2 cellular contexts compared by ENCODE assay signal in genomic region chr20:3093861-3094361, GRCh38.
A peak's percentile ranks its signal among the peaks of the same experiment; 100 is the strongest.
TF ChIP-seq lines count a peak whose summit lies in the region.

No MANE protein-coding gene starts in this region.

TF ChIP-seq in liver, 16 proteins besides CTCF, POLR2A, EP300 and RAD21:
- TF ChIP-seq TAF1 (conservative IDR thresholded peaks at IDR 0.05) (no peak), SP1 (IDR thresholded peaks at IDR 0.05) (no peak), GABPA (IDR thresholded peaks at IDR 0.05 in 1 of 2, conservative IDR thresholded peaks at IDR 0.05 in 1 of 2) (no peak), NR2F2 (IDR thresholded peaks at IDR 0.05) (peak; percentile 27), ZBTB33 (IDR thresholded peaks at IDR 0.05) (no peak)
TF ChIP-seq in liver: peak in this region for 1.

TF ChIP-seq in HepG2, 621 proteins besides CTCF, POLR2A, EP300 and RAD21:
- no peak for TF ChIP-seq CBX1 (IDR thresholded peaks at IDR 0.05; ENCODE audit: low read depth)
- TF ChIP-seq ZNF740 (CRISPR knock-in tag; IDR thresholded peaks at IDR 0.05) = no peak
- TF ChIP-seq ZNF710 (CRISPR knock-in tag; IDR thresholded peaks at IDR 0.05; ENCODE audit: borderline replicate concordance) = no peak
- no peak for TF ChIP-seq ZNF598 (CRISPR knock-in tag; IDR thresholded peaks at IDR 0.05; ENCODE audit: borderline replicate concordance)
- TF ChIP-seq KMT2A (CRISPR knock-in tag; IDR thresholded peaks at IDR 0.05) = no peak
- no peak for TF ChIP-seq ZNF780A (CRISPR knock-in tag; IDR thresholded peaks at IDR 0.05)
- no peak for TF ChIP-seq PHF5A (CRISPR knock-in tag; IDR thresholded peaks at IDR 0.05; ENCODE audit: low read depth, unreplicated experiment)
- TF ChIP-seq TEF (CRISPR knock-in tag; IDR thresholded peaks at IDR 0.05) = no peak
- TF ChIP-seq TIGD3 (CRISPR knock-in tag; IDR thresholded peaks at IDR 0.05; ENCODE audit: borderline replicate concordance) = no peak
- no peak for TF ChIP-seq ZMYM4 (CRISPR knock-in tag; IDR thresholded peaks at IDR 0.05)
- no peak for TF ChIP-seq EZH2 (conservative IDR thresholded peaks at IDR 0.05; ENCODE audit: low read depth, low read length)
